Comparison of ENCODE assay signal across 12 cellular contexts in genomic region chr13:48320906-48321510, GRCh38. TPM values are rescaled to one million over a fixed set of nuclear protein-coding genes. Genes with fewer than 3 reads are reported as not detected.
DNase-seq lines count a peak whose midpoint lies in the region; ATAC-seq lines count a peak whose summit lies in the region.
"Had no signal": no experiment of that assay in that cellular context is flagged by ENCODE, and none has a peak within 500 bp of the region (broad histone marks: within the 10 kb centered on the region; RNA-seq: fewer than 3 reads in every experiment).

No MANE protein-coding gene starts in this region.

- H3K27me3 Mint-ChIP-seq in T-helper 1 cell treated with Interleukin-12 subunit alpha and Interleukin-12 subunit beta and Interleukin-4 antibody, amounts not matched to agents 30 μg/mL and 1 μg/mL, for 36 hours (ENCODE audit: low read depth): peaks cover 12% of the 10 kb centered on the region
- peaks cover 4% of the 10 kb centered on the region for H3K27me3 Mint-ChIP-seq in activated T-helper 2 cell treated with anti-CD3 and anti-CD28 coated beads, Interferon-gamma antibody, Interleukin-2, Interleukin-4, amounts not matched to agents 10 μg/mL and 5 μg/mL and 100 μg/mL, durations not matched to agents 14 hours and 24 hours and 36 hours (ENCODE audit: low read depth)

- DNase-seq in T-helper 1 cell: no peak
- DNase-seq in activated T-helper 2 cell treated with anti-CD3 and anti-CD28 coated beads, Interferon-gamma antibody, Interleukin-2, Interleukin-4, amounts not matched to agents 10 μg/mL and 5 μg/mL and 100 μg/mL, durations not matched to agents 14 hours and 24 hours and 36 hours (ENCODE audit: low spot score): no peak
- peak; percentile 50 for DNase-seq in left ventricle myocardium superior
- no peak for DNase-seq in HuH-7.5 (ENCODE audit: low spot score)
- no peak for DNase-seq in NCI-H2171 treated with DMSO at 0.1 percent for 48 hours (lab: John Stamatoyannopoulos, UW)
- DNase-seq: H7, mesenchymal stem cell, NCI-H1930 had no signal

- H3K27ac Mint-ChIP-seq in T-helper 1 cell treated with Interleukin-12 subunit alpha and Interleukin-12 subunit beta and Interleukin-4 antibody, amounts not matched to agents 30 μg/mL and 1 μg/mL, for 36 hours: no peak overlapping the region
- H3K27ac Mint-ChIP-seq in activated T-helper 2 cell treated with anti-CD3 and anti-CD28 coated beads, Interferon-gamma antibody, Interleukin-2, Interleukin-4, amounts not matched to agents 10 μg/mL and 5 μg/mL and 100 μg/mL, durations not matched to agents 14 hours and 24 hours and 36 hours: no peak overlapping the region

- peak overlapping the region; percentile 82 for H3K4me3 Mint-ChIP-seq in T-helper 1 cell treated with Interleukin-12 subunit alpha and Interleukin-12 subunit beta and Interleukin-4 antibody, amounts not matched to agents 30 μg/mL and 1 μg/mL, for 36 hours
- peak overlapping the region; percentile 58 for H3K4me3 Mint-ChIP-seq in activated T-helper 2 cell treated with anti-CD3 and anti-CD28 coated beads, Interferon-gamma antibody, Interleukin-2, Interleukin-4, amounts not matched to agents 10 μg/mL and 5 μg/mL and 100 μg/mL, durations not matched to agents 14 hours and 24 hours and 36 hours (ENCODE audit: low read depth)

- intact Hi-C loops in activated T-helper 2 cell treated with anti-CD3 and anti-CD28 coated beads, Interferon-gamma antibody, Interleukin-2, Interleukin-4, amounts not matched to agents 10 μg/mL and 5 μg/mL and 100 μg/mL, durations not matched to agents 14 hours and 24 hours and 36 hours (cut with micrococcal nuclease): no loop called here
- intact Hi-C loops in left ventricle myocardium superior (cut with micrococcal nuclease): no loop called here

- H3K36me3 Mint-ChIP-seq in T-helper 1 cell treated with Interleukin-12 subunit alpha and Interleukin-12 subunit beta and Interleukin-4 antibody, amounts not matched to agents 30 μg/mL and 1 μg/mL, for 36 hours (ENCODE audit: low read depth): peaks cover 46% of the 10 kb centered on the region
- H3K36me3 Mint-ChIP-seq in activated T-helper 2 cell treated with anti-CD3 and anti-CD28 coated beads, Interferon-gamma antibody, Interleukin-2, Interleukin-4, amounts not matched to agents 10 μg/mL and 5 μg/mL and 100 μg/mL, durations not matched to agents 14 hours and 24 hours and 36 hours (ENCODE audit: low read depth): peaks cover 73% of the 10 kb centered on the region

- peaks cover 22% of the 10 kb centered on the region for H3K9me3 Mint-ChIP-seq in T-helper 1 cell treated with Interleukin-12 subunit alpha and Interleukin-12 subunit beta and Interleukin-4 antibody, amounts not matched to agents 30 μg/mL and 1 μg/mL, for 36 hours
- peaks cover 27% of the 10 kb centered on the region for H3K9me3 Mint-ChIP-seq in activated T-helper 2 cell treated with anti-CD3 and anti-CD28 coated beads, Interferon-gamma antibody, Interleukin-2, Interleukin-4, amounts not matched to agents 10 μg/mL and 5 μg/mL and 100 μg/mL, durations not matched to agents 14 hours and 24 hours and 36 hours

- ATAC-seq in left ventricle myocardium superior: peak; percentile 26
- ATAC-seq in HG02759 (IDR thresholded peaks at IDR 0.05; ENCODE audit: unreplicated experiment): no peak

- peaks cover 14% of the 10 kb centered on the region for H3K4me1 Mint-ChIP-seq in T-helper 1 cell treated with Interleukin-12 subunit alpha and Interleukin-12 subunit beta and Interleukin-4 antibody, amounts not matched to agents 30 μg/mL and 1 μg/mL, for 36 hours (ENCODE audit: low read depth)
- H3K4me1 Mint-ChIP-seq in activated T-helper 2 cell treated with anti-CD3 and anti-CD28 coated beads, Interferon-gamma antibody, Interleukin-2, Interleukin-4, amounts not matched to agents 10 μg/mL and 5 μg/mL and 100 μg/mL, durations not matched to agents 14 hours and 24 hours and 36 hours (ENCODE audit: low read depth): peaks cover 17% of the 10 kb centered on the region

- peak overlapping the region in 6 of 7 experiments; percentile 6 to 46 (median 28) for H3K4me3 ChIP-seq in skin epidermis

- no peak overlapping the region for H3K27ac ChIP-seq in skin epidermis
- H3K27ac ChIP-seq: 22Rv1 had no signal

RNA-seq across cellular contexts. Expression of gene RB1, which starts 17.5 kb away (rescaled TPM):
- 27.1 and 28.0 TPM in 2 replicates for total RNA-seq in activated T-helper 2 cell treated with anti-CD3 and anti-CD28 coated beads, Interferon-gamma antibody, Interleukin-2, Interleukin-4, amounts not matched to agents 10 μg/mL and 5 μg/mL and 100 μg/mL, durations not matched to agents 14 hours and 24 hours and 36 hours
- 34.2 TPM for total RNA-seq in left ventricle myocardium superior
